1 cellular context compared by ENCODE assay signal in the genomic region with DNA sequence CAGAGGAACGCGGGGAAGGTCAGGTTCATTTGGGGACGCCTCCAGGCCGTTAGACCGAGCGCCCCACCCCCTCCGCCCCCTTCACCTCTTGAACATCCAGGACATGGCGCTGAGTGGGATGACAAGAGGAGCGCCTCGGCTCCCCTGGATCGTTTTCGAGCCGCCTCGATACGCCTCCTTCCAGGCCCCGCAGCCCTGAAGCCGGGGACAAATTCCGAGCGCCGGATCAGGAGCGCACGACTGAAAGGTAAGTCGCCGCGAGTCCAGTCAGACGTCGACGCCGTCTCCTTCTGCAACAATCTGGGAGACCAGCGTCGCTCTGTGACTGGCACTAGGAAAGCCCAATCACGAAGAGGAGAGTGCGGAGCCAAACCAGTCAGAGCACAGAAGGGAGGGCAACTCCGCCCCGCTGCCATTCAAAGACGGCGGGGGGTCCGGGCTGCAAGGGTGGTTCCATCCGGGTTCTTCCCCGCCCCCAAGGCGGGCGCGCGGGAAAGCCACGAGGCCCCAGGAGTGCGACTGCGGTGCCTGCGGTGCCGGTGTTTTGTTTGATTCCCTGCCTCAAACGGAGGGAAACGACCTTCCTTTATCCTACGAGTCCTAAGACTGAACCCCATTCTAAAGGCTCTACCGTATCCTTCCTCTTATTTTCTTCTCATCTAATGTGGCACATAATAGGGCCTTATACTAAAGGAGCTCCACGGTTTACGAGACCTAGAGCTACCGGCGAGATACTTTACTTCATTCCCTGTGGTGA.
A peak's percentile ranks its signal among the peaks of the same experiment; 100 is the strongest.
TF ChIP-seq lines count a peak whose summit lies in the region.

A gene with protein sequence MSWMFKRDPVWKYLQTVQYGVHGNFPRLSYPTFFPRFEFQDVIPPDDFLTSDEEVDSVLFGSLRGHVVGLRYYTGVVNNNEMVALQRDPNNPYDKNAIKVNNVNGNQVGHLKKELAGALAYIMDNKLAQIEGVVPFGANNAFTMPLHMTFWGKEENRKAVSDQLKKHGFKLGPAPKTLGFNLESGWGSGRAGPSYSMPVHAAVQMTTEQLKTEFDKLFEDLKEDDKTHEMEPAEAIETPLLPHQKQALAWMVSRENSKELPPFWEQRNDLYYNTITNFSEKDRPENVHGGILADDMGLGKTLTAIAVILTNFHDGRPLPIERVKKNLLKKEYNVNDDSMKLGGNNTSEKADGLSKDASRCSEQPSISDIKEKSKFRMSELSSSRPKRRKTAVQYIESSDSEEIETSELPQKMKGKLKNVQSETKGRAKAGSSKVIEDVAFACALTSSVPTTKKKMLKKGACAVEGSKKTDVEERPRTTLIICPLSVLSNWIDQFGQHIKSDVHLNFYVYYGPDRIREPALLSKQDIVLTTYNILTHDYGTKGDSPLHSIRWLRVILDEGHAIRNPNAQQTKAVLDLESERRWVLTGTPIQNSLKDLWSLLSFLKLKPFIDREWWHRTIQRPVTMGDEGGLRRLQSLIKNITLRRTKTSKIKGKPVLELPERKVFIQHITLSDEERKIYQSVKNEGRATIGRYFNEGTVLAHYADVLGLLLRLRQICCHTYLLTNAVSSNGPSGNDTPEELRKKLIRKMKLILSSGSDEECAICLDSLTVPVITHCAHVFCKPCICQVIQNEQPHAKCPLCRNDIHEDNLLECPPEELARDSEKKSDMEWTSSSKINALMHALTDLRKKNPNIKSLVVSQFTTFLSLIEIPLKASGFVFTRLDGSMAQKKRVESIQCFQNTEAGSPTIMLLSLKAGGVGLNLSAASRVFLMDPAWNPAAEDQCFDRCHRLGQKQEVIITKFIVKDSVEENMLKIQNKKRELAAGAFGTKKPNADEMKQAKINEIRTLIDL (minus strand): TSS at position 302 of the 757 bp plus-strand sequence. CDS start 197 bp downstream, at position 105.

TF ChIP-seq in K562, 482 proteins besides CTCF, POLR2A, EP300 and RAD21 (continued from another document):
- TF ChIP-seq, protein P1, sequence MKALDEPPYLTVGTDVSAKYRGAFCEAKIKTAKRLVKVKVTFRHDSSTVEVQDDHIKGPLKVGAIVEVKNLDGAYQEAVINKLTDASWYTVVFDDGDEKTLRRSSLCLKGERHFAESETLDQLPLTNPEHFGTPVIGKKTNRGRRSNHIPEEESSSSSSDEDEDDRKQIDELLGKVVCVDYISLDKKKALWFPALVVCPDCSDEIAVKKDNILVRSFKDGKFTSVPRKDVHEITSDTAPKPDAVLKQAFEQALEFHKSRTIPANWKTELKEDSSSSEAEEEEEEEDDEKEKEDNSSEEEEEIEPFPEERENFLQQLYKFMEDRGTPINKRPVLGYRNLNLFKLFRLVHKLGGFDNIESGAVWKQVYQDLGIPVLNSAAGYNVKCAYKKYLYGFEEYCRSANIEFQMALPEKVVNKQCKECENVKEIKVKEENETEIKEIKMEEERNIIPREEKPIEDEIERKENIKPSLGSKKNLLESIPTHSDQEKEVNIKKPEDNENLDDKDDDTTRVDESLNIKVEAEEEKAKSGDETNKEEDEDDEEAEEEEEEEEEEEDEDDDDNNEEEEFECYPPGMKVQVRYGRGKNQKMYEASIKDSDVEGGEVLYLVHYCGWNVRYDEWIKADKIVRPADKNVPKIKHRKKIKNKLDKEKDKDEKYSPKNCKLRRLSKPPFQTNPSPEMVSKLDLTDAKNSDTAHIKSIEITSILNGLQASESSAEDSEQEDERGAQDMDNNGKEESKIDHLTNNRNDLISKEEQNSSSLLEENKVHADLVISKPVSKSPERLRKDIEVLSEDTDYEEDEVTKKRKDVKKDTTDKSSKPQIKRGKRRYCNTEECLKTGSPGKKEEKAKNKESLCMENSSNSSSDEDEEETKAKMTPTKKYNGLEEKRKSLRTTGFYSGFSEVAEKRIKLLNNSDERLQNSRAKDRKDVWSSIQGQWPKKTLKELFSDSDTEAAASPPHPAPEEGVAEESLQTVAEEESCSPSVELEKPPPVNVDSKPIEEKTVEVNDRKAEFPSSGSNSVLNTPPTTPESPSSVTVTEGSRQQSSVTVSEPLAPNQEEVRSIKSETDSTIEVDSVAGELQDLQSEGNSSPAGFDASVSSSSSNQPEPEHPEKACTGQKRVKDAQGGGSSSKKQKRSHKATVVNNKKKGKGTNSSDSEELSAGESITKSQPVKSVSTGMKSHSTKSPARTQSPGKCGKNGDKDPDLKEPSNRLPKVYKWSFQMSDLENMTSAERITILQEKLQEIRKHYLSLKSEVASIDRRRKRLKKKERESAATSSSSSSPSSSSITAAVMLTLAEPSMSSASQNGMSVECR (CRISPR knock-in tag; IDR thresholded peaks at IDR 0.05): no peak
- TF ChIP-seq, protein P2, sequence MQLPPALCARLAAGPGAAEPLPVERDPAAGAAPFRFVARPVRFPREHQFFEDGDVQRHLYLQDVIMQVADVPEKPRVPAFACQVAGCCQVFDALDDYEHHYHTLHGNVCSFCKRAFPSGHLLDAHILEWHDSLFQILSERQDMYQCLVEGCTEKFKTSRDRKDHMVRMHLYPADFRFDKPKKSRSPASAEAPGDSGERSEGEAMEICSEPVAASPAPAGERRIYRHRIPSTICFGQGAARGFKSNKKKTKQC (CRISPR knock-in tag; IDR thresholded peaks at IDR 0.05): peak; percentile 97
- TF ChIP-seq HNRNPUL1 (IDR thresholded peaks at IDR 0.05; ENCODE audit: low read length) (no peak), TAL1 (IDR thresholded peaks at IDR 0.05) (no peak), MEF2A (IDR thresholded peaks at IDR 0.05; ENCODE audit: control insufficient read depth, low read depth, low read length) (peak; percentile 22; the same call in 1 of the 2 replicates), POLR2G (IDR thresholded peaks at IDR 0.05; ENCODE audit: low read depth, low read length) (peak; percentile 89), KDM4B (IDR thresholded peaks at IDR 0.05; ENCODE audit: borderline replicate concordance in 2 of 2, low read depth in 1 of 2) (peak in 1 of 2 experiments; percentile 58; a peak in 1 of 4 replicates), TCF3 (CRISPR knock-in tag; IDR thresholded peaks at IDR 0.05) (0 out of 2 replicates have a peak, but pooled peaks have one; percentile 35), ZNF12 (CRISPR knock-in tag; IDR thresholded peaks at IDR 0.05) (no peak; the same call in 1 of the 2 replicates), GTF2E2 (tag; IDR thresholded peaks at IDR 0.05) (peak; percentile 52; the same call in 1 of the 2 replicates), L3MBTL2 (IDR thresholded peaks at IDR 0.05) (peak; percentile 100), BACH1 (tag; IDR thresholded peaks at IDR 0.05) (no peak), MTA1 (IDR thresholded peaks at IDR 0.05; ENCODE audit: borderline replicate concordance) (0 out of 2 replicates have a peak, but pooled peaks have one; percentile 15)
- TF ChIP-seq, protein P3, sequence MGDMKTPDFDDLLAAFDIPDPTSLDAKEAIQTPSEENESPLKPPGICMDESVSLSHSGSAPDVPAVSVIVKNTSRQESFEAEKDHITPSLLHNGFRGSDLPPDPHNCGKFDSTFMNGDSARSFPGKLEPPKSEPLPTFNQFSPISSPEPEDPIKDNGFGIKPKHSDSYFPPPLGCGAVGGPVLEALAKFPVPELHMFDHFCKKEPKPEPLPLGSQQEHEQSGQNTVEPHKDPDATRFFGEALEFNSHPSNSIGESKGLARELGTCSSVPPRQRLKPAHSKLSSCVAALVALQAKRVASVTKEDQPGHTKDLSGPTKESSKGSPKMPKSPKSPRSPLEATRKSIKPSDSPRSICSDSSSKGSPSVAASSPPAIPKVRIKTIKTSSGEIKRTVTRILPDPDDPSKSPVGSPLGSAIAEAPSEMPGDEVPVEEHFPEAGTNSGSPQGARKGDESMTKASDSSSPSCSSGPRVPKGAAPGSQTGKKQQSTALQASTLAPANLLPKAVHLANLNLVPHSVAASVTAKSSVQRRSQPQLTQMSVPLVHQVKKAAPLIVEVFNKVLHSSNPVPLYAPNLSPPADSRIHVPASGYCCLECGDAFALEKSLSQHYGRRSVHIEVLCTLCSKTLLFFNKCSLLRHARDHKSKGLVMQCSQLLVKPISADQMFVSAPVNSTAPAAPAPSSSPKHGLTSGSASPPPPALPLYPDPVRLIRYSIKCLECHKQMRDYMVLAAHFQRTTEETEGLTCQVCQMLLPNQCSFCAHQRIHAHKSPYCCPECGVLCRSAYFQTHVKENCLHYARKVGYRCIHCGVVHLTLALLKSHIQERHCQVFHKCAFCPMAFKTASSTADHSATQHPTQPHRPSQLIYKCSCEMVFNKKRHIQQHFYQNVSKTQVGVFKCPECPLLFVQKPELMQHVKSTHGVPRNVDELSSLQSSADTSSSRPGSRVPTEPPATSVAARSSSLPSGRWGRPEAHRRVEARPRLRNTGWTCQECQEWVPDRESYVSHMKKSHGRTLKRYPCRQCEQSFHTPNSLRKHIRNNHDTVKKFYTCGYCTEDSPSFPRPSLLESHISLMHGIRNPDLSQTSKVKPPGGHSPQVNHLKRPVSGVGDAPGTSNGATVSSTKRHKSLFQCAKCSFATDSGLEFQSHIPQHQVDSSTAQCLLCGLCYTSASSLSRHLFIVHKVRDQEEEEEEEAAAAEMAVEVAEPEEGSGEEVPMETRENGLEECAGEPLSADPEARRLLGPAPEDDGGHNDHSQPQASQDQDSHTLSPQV (IDR thresholded peaks at IDR 0.05): peak; percentile 99
- TF ChIP-seq, protein P4, sequence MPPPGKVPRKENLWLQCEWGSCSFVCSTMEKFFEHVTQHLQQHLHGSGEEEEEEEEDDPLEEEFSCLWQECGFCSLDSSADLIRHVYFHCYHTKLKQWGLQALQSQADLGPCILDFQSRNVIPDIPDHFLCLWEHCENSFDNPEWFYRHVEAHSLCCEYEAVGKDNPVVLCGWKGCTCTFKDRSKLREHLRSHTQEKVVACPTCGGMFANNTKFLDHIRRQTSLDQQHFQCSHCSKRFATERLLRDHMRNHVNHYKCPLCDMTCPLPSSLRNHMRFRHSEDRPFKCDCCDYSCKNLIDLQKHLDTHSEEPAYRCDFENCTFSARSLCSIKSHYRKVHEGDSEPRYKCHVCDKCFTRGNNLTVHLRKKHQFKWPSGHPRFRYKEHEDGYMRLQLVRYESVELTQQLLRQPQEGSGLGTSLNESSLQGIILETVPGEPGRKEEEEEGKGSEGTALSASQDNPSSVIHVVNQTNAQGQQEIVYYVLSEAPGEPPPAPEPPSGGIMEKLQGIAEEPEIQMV (tag; conservative IDR thresholded peaks at IDR 0.05; ENCODE audit: low read depth): peak; percentile 44; the same call in 1 of the 2 replicates
- TF ChIP-seq, protein P5, sequence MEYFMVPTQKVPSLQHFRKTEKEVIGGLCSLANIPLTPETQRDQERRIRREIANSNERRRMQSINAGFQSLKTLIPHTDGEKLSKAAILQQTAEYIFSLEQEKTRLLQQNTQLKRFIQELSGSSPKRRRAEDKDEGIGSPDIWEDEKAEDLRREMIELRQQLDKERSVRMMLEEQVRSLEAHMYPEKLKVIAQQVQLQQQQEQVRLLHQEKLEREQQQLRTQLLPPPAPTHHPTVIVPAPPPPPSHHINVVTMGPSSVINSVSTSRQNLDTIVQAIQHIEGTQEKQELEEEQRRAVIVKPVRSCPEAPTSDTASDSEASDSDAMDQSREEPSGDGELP (CRISPR knock-in tag; IDR thresholded peaks at IDR 0.05; ENCODE audit: borderline replicate concordance): peak; percentile 89
- TF ChIP-seq, protein P6, sequence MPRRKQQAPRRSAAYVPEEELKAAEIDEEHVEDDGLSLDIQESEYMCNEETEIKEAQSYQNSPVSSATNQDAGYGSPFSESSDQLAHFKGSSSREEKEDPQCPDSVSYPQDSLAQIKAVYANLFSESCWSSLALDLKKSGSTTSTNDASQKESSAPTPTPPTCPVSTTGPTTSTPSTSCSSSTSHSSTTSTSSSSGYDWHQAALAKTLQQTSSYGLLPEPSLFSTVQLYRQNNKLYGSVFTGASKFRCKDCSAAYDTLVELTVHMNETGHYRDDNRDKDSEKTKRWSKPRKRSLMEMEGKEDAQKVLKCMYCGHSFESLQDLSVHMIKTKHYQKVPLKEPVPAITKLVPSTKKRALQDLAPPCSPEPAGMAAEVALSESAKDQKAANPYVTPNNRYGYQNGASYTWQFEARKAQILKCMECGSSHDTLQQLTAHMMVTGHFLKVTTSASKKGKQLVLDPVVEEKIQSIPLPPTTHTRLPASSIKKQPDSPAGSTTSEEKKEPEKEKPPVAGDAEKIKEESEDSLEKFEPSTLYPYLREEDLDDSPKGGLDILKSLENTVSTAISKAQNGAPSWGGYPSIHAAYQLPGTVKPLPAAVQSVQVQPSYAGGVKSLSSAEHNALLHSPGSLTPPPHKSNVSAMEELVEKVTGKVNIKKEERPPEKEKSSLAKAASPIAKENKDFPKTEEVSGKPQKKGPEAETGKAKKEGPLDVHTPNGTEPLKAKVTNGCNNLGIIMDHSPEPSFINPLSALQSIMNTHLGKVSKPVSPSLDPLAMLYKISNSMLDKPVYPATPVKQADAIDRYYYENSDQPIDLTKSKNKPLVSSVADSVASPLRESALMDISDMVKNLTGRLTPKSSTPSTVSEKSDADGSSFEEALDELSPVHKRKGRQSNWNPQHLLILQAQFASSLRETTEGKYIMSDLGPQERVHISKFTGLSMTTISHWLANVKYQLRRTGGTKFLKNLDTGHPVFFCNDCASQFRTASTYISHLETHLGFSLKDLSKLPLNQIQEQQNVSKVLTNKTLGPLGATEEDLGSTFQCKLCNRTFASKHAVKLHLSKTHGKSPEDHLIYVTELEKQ (CRISPR knock-in tag; IDR thresholded peaks at IDR 0.05): no peak
- TF ChIP-seq, protein P7, sequence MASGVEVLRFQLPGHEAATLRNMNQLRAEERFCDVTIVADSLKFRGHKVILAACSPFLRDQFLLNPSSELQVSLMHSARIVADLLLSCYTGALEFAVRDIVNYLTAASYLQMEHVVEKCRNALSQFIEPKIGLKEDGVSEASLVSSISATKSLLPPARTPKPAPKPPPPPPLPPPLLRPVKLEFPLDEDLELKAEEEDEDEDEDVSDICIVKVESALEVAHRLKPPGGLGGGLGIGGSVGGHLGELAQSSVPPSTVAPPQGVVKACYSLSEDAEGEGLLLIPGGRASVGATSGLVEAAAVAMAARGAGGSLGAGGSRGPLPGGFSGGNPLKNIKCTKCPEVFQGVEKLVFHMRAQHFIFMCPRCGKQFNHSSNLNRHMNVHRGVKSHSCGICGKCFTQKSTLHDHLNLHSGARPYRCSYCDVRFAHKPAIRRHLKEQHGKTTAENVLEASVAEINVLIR (CRISPR knock-in tag; IDR thresholded peaks at IDR 0.05): 0 out of 2 replicates have a peak, but pooled peaks have one; percentile 39
- TF ChIP-seq, protein P8, sequence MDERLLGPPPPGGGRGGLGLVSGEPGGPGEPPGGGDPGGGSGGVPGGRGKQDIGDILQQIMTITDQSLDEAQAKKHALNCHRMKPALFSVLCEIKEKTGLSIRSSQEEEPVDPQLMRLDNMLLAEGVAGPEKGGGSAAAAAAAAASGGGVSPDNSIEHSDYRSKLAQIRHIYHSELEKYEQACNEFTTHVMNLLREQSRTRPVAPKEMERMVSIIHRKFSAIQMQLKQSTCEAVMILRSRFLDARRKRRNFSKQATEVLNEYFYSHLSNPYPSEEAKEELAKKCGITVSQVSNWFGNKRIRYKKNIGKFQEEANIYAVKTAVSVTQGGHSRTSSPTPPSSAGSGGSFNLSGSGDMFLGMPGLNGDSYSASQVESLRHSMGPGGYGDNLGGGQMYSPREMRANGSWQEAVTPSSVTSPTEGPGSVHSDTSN (CRISPR knock-in tag; IDR thresholded peaks at IDR 0.05; ENCODE audit: low read depth): peak; percentile 95
- TF ChIP-seq, protein P8 (tag; conservative IDR thresholded peaks at IDR 0.05; ENCODE audit: low read depth): peak; percentile 99
